In genomic region chr4:1759170-1759817, GRCh38 we compare ENCODE assay signal across 17 cellular contexts. TPM values are rescaled to one million over a fixed set of nuclear protein-coding genes. Genes with fewer than 3 reads are reported as not detected.
A peak's percentile ranks its signal among the peaks of the same experiment; 100 is the strongest.
DNase-seq lines count a peak whose midpoint lies in the region; ATAC-seq, FAIRE-seq and TF ChIP-seq lines count a peak whose summit lies in the region.
"Had no signal": no experiment of that assay in that cellular context is flagged by ENCODE, and none has a peak within 500 bp of the region (broad histone marks: within the 10 kb centered on the region; RNA-seq: fewer than 3 reads in every experiment).

No MANE protein-coding gene starts in this region.

- TF ChIP-seq EP300 in HepG2 (IDR thresholded peaks at IDR 0.05; ENCODE audit: low read depth in 2 of 2, low read length in 2 of 2) = no peak
- no peak for TF ChIP-seq EP300 in HepG2 (CRISPR knock-in tag; IDR thresholded peaks at IDR 0.05; ENCODE audit: borderline replicate concordance)

- ATAC-seq in HepG2 (peak; percentile 1), GM19328 (IDR thresholded peaks at IDR 0.05; ENCODE audit: unreplicated experiment) (no peak), GM18517 (IDR thresholded peaks at IDR 0.05; ENCODE audit: unreplicated experiment) (no peak), GM21786 (IDR thresholded peaks at IDR 0.05; ENCODE audit: unreplicated experiment) (no peak)

- 54% methylated on average over 6 of the region's 19 CpGs for WGBS in HepG2 (ENCODE audit: low lambda C conversion rate)
- WGBS in urinary bladder = 80% methylated on average over 19 of the region's 19 CpGs

- H4K20me1 ChIP-seq in HepG2 (ENCODE audit: insufficient read depth, low read length) = no peaks in the 10 kb centered on the region

- H3K4me3 ChIP-seq in HEK293 (ENCODE audit: low read depth, low read length) = no peak overlapping the region
- peak overlapping the region in 1 of 3 experiments; percentile 48; a peak in 1 of 6 replicates for H3K4me3 ChIP-seq in HepG2 (replicated peaks in 1 of 3; ENCODE audit: insufficient read depth in 1 of 3, low read depth in 2 of 3, low read length in 3 of 3)
- H3K4me3 ChIP-seq in urinary bladder (ENCODE audit: low read depth, low read length) = no peak overlapping the region
- H3K4me3 ChIP-seq: MG63 had no signal

- H3K36me3 ChIP-seq in HEK293 (ENCODE audit: control insufficient read depth in 2 of 2, insufficient read depth in 1 of 2, low read length in 2 of 2) = no peaks in the 10 kb centered on the region
- H3K36me3 ChIP-seq in HepG2 (replicated peaks in 1 of 2; ENCODE audit: control insufficient read depth in 1 of 2, insufficient read depth in 2 of 2, low read length in 2 of 2) = no peaks in the 10 kb centered on the region
- no peaks in the 10 kb centered on the region for H3K36me3 ChIP-seq in urinary bladder (ENCODE audit: insufficient read depth)
- H3K36me3 ChIP-seq: MG63 had no signal

- intact Hi-C loops in HepG2 (cut with micrococcal nuclease; ENCODE audit: unreplicated experiment) = no loop called here

- no peak for TF ChIP-seq CTCF in HEK293 (tag by site-specific recombination; IDR thresholded peaks at IDR 0.05)
- TF ChIP-seq CTCF in HepG2 (CRISPR knock-in tag; IDR thresholded peaks at IDR 0.05) = no peak

- FAIRE-seq in HepG2 (lab: Jason Lieb, UNC) = no peak

- H3K9me3 ChIP-seq in HEK293 (ENCODE audit: control insufficient read depth, insufficient read depth, low read depth, low read length) (no peaks in the 10 kb centered on the region), HepG2 (ENCODE audit: low read length) (no peaks in the 10 kb centered on the region)
- H3K9me3 ChIP-seq: MG63, SK-N-SH had no signal

- peak overlapping the region; percentile 48 for H3K4me2 ChIP-seq in HepG2 (ENCODE audit: low read depth, low read length)
- H3K4me2 ChIP-seq: SK-N-SH had no signal

- no peak for TF ChIP-seq POLR2A in HepG2 (IDR thresholded peaks at IDR 0.05; ENCODE audit: insufficient read depth in 1 of 2, low read depth in 2 of 2, low read length in 2 of 2)

- in situ Hi-C loops in HepG2 (cut with HindIII; ENCODE audit: extremely low pct_ligation_motif_present, low pct_unique_long_range_greater_than_20kb) = loop anchor here (10.0 kb wide), 1 partner anchor 46 kb away; no protein-coding TSS in a partner anchor

- H3K4me1 ChIP-seq in HEK293 (ENCODE audit: control insufficient read depth, insufficient read depth, low read length) (no peaks in the 10 kb centered on the region), HepG2 (ENCODE audit: insufficient read depth, low read length) (peaks cover 88% of the 10 kb centered on the region), urinary bladder (ENCODE audit: insufficient read depth) (no peaks in the 10 kb centered on the region)

- CTCF ChIA-PET in HEK293 (lab: Yijun Ruan, JAX) = interaction anchor here (0.6 to 1.6 kb wide), 4 partner anchors 11 to 51 kb away, joined by 3 to 4 read pairs (median 3); no protein-coding TSS in a partner anchor
- CTCF ChIA-PET in HepG2 (lab: Yijun Ruan, JAX; ENCODE audit: low intra/inter-chr PET ratio, low total read pairs) = interaction anchor here (0.9 to 1.4 kb wide), 2 partner anchors 50 to 51 kb away, joined by 3 read pairs; no protein-coding TSS in a partner anchor

- peak overlapping the region; percentile 27; the same call in 1 of the 2 replicates for H3K9ac ChIP-seq in HepG2 (ENCODE audit: insufficient read depth, low read depth, low read length)
- H3K9ac ChIP-seq: SK-N-SH had no signal

- DNase-seq in cerebellar cortex (ENCODE audit: low spot score) (peak; percentile 51), HepG2 (ENCODE audit: low spot score) (no peak)
- DNase-seq: C1 segment of cervical spinal cord; DMS153; MG63; NCI-H1105; NCI-H1694 treated with DMSO at 0.1 percent for 48 hours; NCI-H345; NCI-H526 treated with DMSO at 0.1 percent for 48 hours; NK-92 treated with Interleukin-12 subunit alpha and Interleukin-12 subunit beta, amount 100 ng/mL, for 24 hours; OCI-M1; SK-N-SH had no signal

- POLR2A ChIA-PET in HEK293 (lab: Yijun Ruan, JAX) (no interaction called here), HepG2 (lab: Yijun Ruan, JAX) (interaction anchor here (0.9 to 34.3 kb wide), 7 partner anchors 8 to 104 kb away, joined by 4 to 1258 read pairs (median 4); partner anchors contain the start of gene FGFR3)

- H3K79me2 ChIP-seq in HepG2 (ENCODE audit: insufficient read depth, low read length) = no peaks in the 10 kb centered on the region

- TF ChIP-seq RAD21 in HepG2 (CRISPR knock-in tag; IDR thresholded peaks at IDR 0.05) = no peak

- H2AFZ ChIP-seq in HepG2 (ENCODE audit: low read length) = no peak overlapping the region

- H3K27ac ChIP-seq in HEK293 (ENCODE audit: extremely low read depth, low read depth, low read length) (no peak overlapping the region), HepG2 (ENCODE audit: extremely low read length, insufficient read depth, low read length) (peak overlapping the region; percentile 23), urinary bladder (ENCODE audit: low read depth) (peak overlapping the region; percentile 71)

- no peaks in the 10 kb centered on the region; a peak in 1 of 5 replicates for H3K27me3 ChIP-seq in HepG2 (ENCODE audit: control insufficient read depth in 1 of 2, insufficient read depth in 2 of 2, low read length in 2 of 2)
- H3K27me3 ChIP-seq: MG63 had no signal

- BruUV-seq in HepG2 (replicated peaks; lab: Mats Ljungman, UMichigan) = no TSS peak

RNA-seq across cellular contexts. Expression of gene FGFR3, which starts 33.8 kb away (rescaled TPM):
- total RNA-seq in HepG2 (2016; rRNA removed; fragmentation: Illumina TruSeq; extraction: Trizol) (40.2 and 103 TPM in 2 replicates), urinary bladder (26.5 TPM)
- total RNA-seq in HepG2 (2016; cell fraction: cytosol; rRNA removed; fragmentation: Illumina TruSeq; extraction: Trizol; ENCODE audit: low read depth) = 18.3 and 22.4 TPM in 2 replicates
- total RNA-seq in HepG2 (2016; cell fraction: insoluble cytoplasmic fraction; rRNA removed; fragmentation: Illumina TruSeq; extraction: Trizol) = 38.7 and 106 TPM in 2 replicates
- total RNA-seq in HepG2 (2016; cell fraction: membrane; rRNA removed; fragmentation: Illumina TruSeq; extraction: Trizol) = 39.4 and 45.4 TPM in 2 replicates
- 114 and 144 TPM in 2 replicates for total RNA-seq in HepG2 (2016; cell fraction: nucleus; rRNA removed; fragmentation: Illumina TruSeq; extraction: Trizol)
- polyA plus RNA-seq in HepG2 (2011; rRNA removed) (109 and 159 TPM in 2 replicates), urinary bladder (12.3 TPM)
- 87.8 and 132 TPM in 2 replicates for polyA plus RNA-seq in HepG2 (2011; cell fraction: cytosol; rRNA removed)
- polyA plus RNA-seq in HepG2 (2011; cell fraction: nucleus; rRNA removed) = 914 and 1,354 TPM in 2 replicates
- polyA plus RNA-seq in HepG2 (2012) = 127 and 140 TPM in 2 replicates
- 6.7 and 7.6 TPM in 2 replicates for polyA plus RNA-seq in HepG2 (2016; cell fraction: cytosol; fragmentation: Illumina TruSeq; extraction: Trizol; ENCODE audit: low read depth)
- polyA plus RNA-seq in HepG2 (2016; cell fraction: insoluble cytoplasmic fraction; fragmentation: Illumina TruSeq; extraction: Trizol; ENCODE audit: low read depth) = 36.5 and 42.1 TPM in 2 replicates
- 24.3 and 24.6 TPM in 2 replicates for polyA plus RNA-seq in HepG2 (2016; cell fraction: membrane; fragmentation: Illumina TruSeq; extraction: Trizol; ENCODE audit: low read depth)
- polyA plus RNA-seq in HepG2 (2016; cell fraction: nucleus; fragmentation: Illumina TruSeq; extraction: Trizol; ENCODE audit: insufficient read depth, low read depth) = 393 and 407 TPM in 2 replicates
- polyA minus RNA-seq in HepG2 (2011; rRNA and poly(A)+ RNA removed; ENCODE audit: low replicate concordance) = 7.3 and 222 TPM in 2 replicates
- polyA minus RNA-seq in HepG2 (2011; cell fraction: cytosol; rRNA and poly(A)+ RNA removed) = 97.8 and 100 TPM in 2 replicates
- polyA minus RNA-seq in HepG2 (2011; cell fraction: nucleus; rRNA and poly(A)+ RNA removed) = 130 and 153 TPM in 2 replicates

RNA-seq across cellular contexts. Expression of gene TACC3, which starts 38.0 kb away (rescaled TPM):
- 21.2 and 35.4 TPM in 2 replicates for total RNA-seq in HepG2 (2016; rRNA removed; fragmentation: Illumina TruSeq; extraction: Trizol)
- 9.8 and 10.0 TPM in 2 replicates for total RNA-seq in HepG2 (2016; cell fraction: cytosol; rRNA removed; fragmentation: Illumina TruSeq; extraction: Trizol; ENCODE audit: low read depth)
- total RNA-seq in HepG2 (2016; cell fraction: insoluble cytoplasmic fraction; rRNA removed; fragmentation: Illumina TruSeq; extraction: Trizol) = 23.8 and 32.4 TPM in 2 replicates
- 15.9 and 17.1 TPM in 2 replicates for total RNA-seq in HepG2 (2016; cell fraction: membrane; rRNA removed; fragmentation: Illumina TruSeq; extraction: Trizol)
- total RNA-seq in HepG2 (2016; cell fraction: nucleus; rRNA removed; fragmentation: Illumina TruSeq; extraction: Trizol) = 24.3 and 29.3 TPM in 2 replicates
- 15.7 and 20.3 TPM in 2 replicates for polyA plus RNA-seq in HepG2 (2011; rRNA removed)
- 8.7 and 16.8 TPM in 2 replicates for polyA plus RNA-seq in HepG2 (2011; cell fraction: cytosol; rRNA removed)
- polyA plus RNA-seq in HepG2 (2011; cell fraction: nucleus; rRNA removed) = 68.2 and 101 TPM in 2 replicates
- polyA plus RNA-seq in HepG2 (2012) = 16.3 and 27.3 TPM in 2 replicates
- polyA plus RNA-seq in HepG2 (2016; cell fraction: cytosol; fragmentation: Illumina TruSeq; extraction: Trizol; ENCODE audit: low read depth) = 5.5 and 6.4 TPM in 2 replicates
- polyA plus RNA-seq in HepG2 (2016; cell fraction: insoluble cytoplasmic fraction; fragmentation: Illumina TruSeq; extraction: Trizol; ENCODE audit: low read depth) = 59.5 and 79.8 TPM in 2 replicates
- 10.8 and 13.8 TPM in 2 replicates for polyA plus RNA-seq in HepG2 (2016; cell fraction: membrane; fragmentation: Illumina TruSeq; extraction: Trizol; ENCODE audit: low read depth)
- polyA plus RNA-seq in HepG2 (2016; cell fraction: nucleus; fragmentation: Illumina TruSeq; extraction: Trizol; ENCODE audit: insufficient read depth, low read depth) = 133 and 138 TPM in 2 replicates
- 12.7 and 22.2 TPM in 2 replicates for polyA minus RNA-seq in HepG2 (2011; rRNA and poly(A)+ RNA removed; ENCODE audit: low replicate concordance)
- polyA minus RNA-seq in HepG2 (2011; cell fraction: cytosol; rRNA and poly(A)+ RNA removed) = 7.4 and 8.9 TPM in 2 replicates
- 10.9 and 13.8 TPM in 2 replicates for polyA minus RNA-seq in HepG2 (2011; cell fraction: nucleus; rRNA and poly(A)+ RNA removed)
- 8.9 TPM for total RNA-seq in urinary bladder
- polyA plus RNA-seq in urinary bladder = 5.5 TPM

RNA-seq across cellular contexts. Expression of gene TMEM129, which starts 38.2 kb away (rescaled TPM):
- 15.5 and 25.8 TPM in 2 replicates for total RNA-seq in HepG2 (2016; rRNA removed; fragmentation: Illumina TruSeq; extraction: Trizol)
- 9.2 and 12.7 TPM in 2 replicates for total RNA-seq in HepG2 (2016; cell fraction: cytosol; rRNA removed; fragmentation: Illumina TruSeq; extraction: Trizol; ENCODE audit: low read depth)
- total RNA-seq in HepG2 (2016; cell fraction: insoluble cytoplasmic fraction; rRNA removed; fragmentation: Illumina TruSeq; extraction: Trizol) = 14.4 and 26.2 TPM in 2 replicates
- total RNA-seq in HepG2 (2016; cell fraction: membrane; rRNA removed; fragmentation: Illumina TruSeq; extraction: Trizol) = 28.5 and 34.5 TPM in 2 replicates
- 20.4 and 23.0 TPM in 2 replicates for total RNA-seq in HepG2 (2016; cell fraction: nucleus; rRNA removed; fragmentation: Illumina TruSeq; extraction: Trizol)
- polyA plus RNA-seq in HepG2 (2011; rRNA removed) = 19.0 and 36.1 TPM in 2 replicates
- polyA plus RNA-seq in HepG2 (2011; cell fraction: cytosol; rRNA removed) = 18.9 and 32.3 TPM in 2 replicates
- polyA plus RNA-seq in HepG2 (2011; cell fraction: nucleus; rRNA removed) = 79.1 and 84.6 TPM in 2 replicates
- 16.1 and 20.7 TPM in 2 replicates for polyA plus RNA-seq in HepG2 (2012)
- polyA plus RNA-seq in HepG2 (2016; cell fraction: cytosol; fragmentation: Illumina TruSeq; extraction: Trizol; ENCODE audit: low read depth) = 9.4 and 10.4 TPM in 2 replicates
- 14.1 and 16.2 TPM in 2 replicates for polyA plus RNA-seq in HepG2 (2016; cell fraction: insoluble cytoplasmic fraction; fragmentation: Illumina TruSeq; extraction: Trizol; ENCODE audit: low read depth)
- polyA plus RNA-seq in HepG2 (2016; cell fraction: membrane; fragmentation: Illumina TruSeq; extraction: Trizol; ENCODE audit: low read depth) = 21.6 and 23.3 TPM in 2 replicates
- polyA plus RNA-seq in HepG2 (2016; cell fraction: nucleus; fragmentation: Illumina TruSeq; extraction: Trizol; ENCODE audit: insufficient read depth, low read depth) = 36.1 and 41.5 TPM in 2 replicates
- 7.1 and 61.3 TPM in 2 replicates for polyA minus RNA-seq in HepG2 (2011; rRNA and poly(A)+ RNA removed; ENCODE audit: low replicate concordance)
- polyA minus RNA-seq in HepG2 (2011; cell fraction: cytosol; rRNA and poly(A)+ RNA removed) = 18.8 and 21.5 TPM in 2 replicates
- polyA minus RNA-seq in HepG2 (2011; cell fraction: nucleus; rRNA and poly(A)+ RNA removed) = 6.4 and 8.5 TPM in 2 replicates
- total RNA-seq in urinary bladder = 18.5 TPM
- 64.8 TPM for polyA plus RNA-seq in urinary bladder

RNA-seq across cellular contexts. Expression of gene SLBP, which starts 47.2 kb away (rescaled TPM):
- total RNA-seq in HepG2 (2016; rRNA removed; fragmentation: Illumina TruSeq; extraction: Trizol) (104 and 131 TPM in 2 replicates), urinary bladder (32.3 TPM)
- 19.5 and 20.5 TPM in 2 replicates for total RNA-seq in HepG2 (2016; cell fraction: cytosol; rRNA removed; fragmentation: Illumina TruSeq; extraction: Trizol; ENCODE audit: low read depth)
- 103 and 128 TPM in 2 replicates for total RNA-seq in HepG2 (2016; cell fraction: insoluble cytoplasmic fraction; rRNA removed; fragmentation: Illumina TruSeq; extraction: Trizol)
- total RNA-seq in HepG2 (2016; cell fraction: membrane; rRNA removed; fragmentation: Illumina TruSeq; extraction: Trizol) = 43.3 and 44.2 TPM in 2 replicates
- 39.3 and 41.5 TPM in 2 replicates for total RNA-seq in HepG2 (2016; cell fraction: nucleus; rRNA removed; fragmentation: Illumina TruSeq; extraction: Trizol)
- polyA plus RNA-seq in HepG2 (2011; rRNA removed) (29.8 and 43.9 TPM in 2 replicates), urinary bladder (41.0 TPM)
- polyA plus RNA-seq in HepG2 (2011; cell fraction: cytosol; rRNA removed) = 22.0 and 30.6 TPM in 2 replicates
- 12.8 and 13.8 TPM in 2 replicates for polyA plus RNA-seq in HepG2 (2011; cell fraction: nucleus; rRNA removed)
- 30.0 and 43.7 TPM in 2 replicates for polyA plus RNA-seq in HepG2 (2012)
- 10.3 and 11.7 TPM in 2 replicates for polyA plus RNA-seq in HepG2 (2016; cell fraction: cytosol; fragmentation: Illumina TruSeq; extraction: Trizol; ENCODE audit: low read depth)
- polyA plus RNA-seq in HepG2 (2016; cell fraction: insoluble cytoplasmic fraction; fragmentation: Illumina TruSeq; extraction: Trizol; ENCODE audit: low read depth) = 140 and 142 TPM in 2 replicates
- 24.5 and 24.6 TPM in 2 replicates for polyA plus RNA-seq in HepG2 (2016; cell fraction: membrane; fragmentation: Illumina TruSeq; extraction: Trizol; ENCODE audit: low read depth)
- 69.4 and 73.3 TPM in 2 replicates for polyA plus RNA-seq in HepG2 (2016; cell fraction: nucleus; fragmentation: Illumina TruSeq; extraction: Trizol; ENCODE audit: insufficient read depth, low read depth)
- 12.5 and 24.7 TPM in 2 replicates for polyA minus RNA-seq in HepG2 (2011; rRNA and poly(A)+ RNA removed; ENCODE audit: low replicate concordance)
- 19.7 and 22.7 TPM in 2 replicates for polyA minus RNA-seq in HepG2 (2011; cell fraction: cytosol; rRNA and poly(A)+ RNA removed)
- polyA minus RNA-seq in HepG2 (2011; cell fraction: nucleus; rRNA and poly(A)+ RNA removed) = 10.8 and 13.7 TPM in 2 replicates

Comparison
In these comparisons a context has a peak if more than half of its experiments do, and no peak if none do; other contexts are left out.
1. Of the 63 proteins assayed by ChIP-seq in both HepG2 and HEK293: peak only in HepG2: PATZ1; only in HEK293: none; in both: none; in neither: 62.